Comparison of ENCODE assay signal across 13 cellular contexts in genomic region chr15:77032052-77032646, GRCh38. TPM values are rescaled to one million over a fixed set of nuclear protein-coding genes. Genes with fewer than 3 reads are reported as not detected.
DNase-seq lines count a peak whose midpoint lies in the region; ATAC-seq and TF ChIP-seq lines count a peak whose summit lies in the region.
"Had no signal": no experiment of that assay in that cellular context is flagged by ENCODE, and none has a peak within 500 bp of the region (broad histone marks: within the 10 kb centered on the region; RNA-seq: fewer than 3 reads in every experiment).

No MANE protein-coding gene starts in this region.

- POLR2A ChIA-PET in activated CD4-positive, alpha-beta memory T cell treated with anti-CD3 and anti-CD28 coated beads, Interleukin-2, amount 10 ng/mL, durations not matched to agents 7 days and 5 days (lab: Charles Lee): interaction anchor here (0.8 to 4.1 kb wide), 5 partner anchors 11 to 39 kb away, joined by 3 to 18 read pairs (median 5); partner anchors contain the start of genes PSTPIP1 and TSPAN3
- POLR2A ChIA-PET in activated CD4-positive, alpha-beta memory T cell treated with anti-CD3 and anti-CD28 coated beads for 36 hours (lab: Charles Lee): interaction anchor here (1.3 kb wide), 1 partner anchor 76 kb away, joined by 4 read pairs; no protein-coding TSS in a partner anchor

- H3K4me1 Mint-ChIP-seq in activated CD4-positive, alpha-beta memory T cell treated with anti-CD3 and anti-CD28 coated beads, Interleukin-2, amount 10 ng/mL, durations not matched to agents 7 days and 5 days: peaks cover 4% of the 10 kb centered on the region
- H3K4me1 Mint-ChIP-seq in activated CD4-positive, alpha-beta memory T cell treated with anti-CD3 and anti-CD28 coated beads for 36 hours (ENCODE audit: low read depth): no peaks in the 10 kb centered on the region
- peaks cover 31 to 59% of the 10 kb centered on the region in 2 donors for H3K4me1 Mint-ChIP-seq in stimulated activated naive B cell treated with anti-CD40 and anti-IgM and Interleukin-4, amounts not matched to agents 10 μg/mL and 1 μg/mL and 100 μg/mL, for 72 hours
- peaks cover 18% of the 10 kb centered on the region for H3K4me1 Mint-ChIP-seq in osteocyte (ENCODE audit: unreplicated experiment)

- peaks cover 91% of the 10 kb centered on the region for H3K36me3 Mint-ChIP-seq in activated CD4-positive, alpha-beta memory T cell treated with anti-CD3 and anti-CD28 coated beads, Interleukin-2, amount 10 ng/mL, durations not matched to agents 7 days and 5 days (ENCODE audit: low read depth)
- peaks cover 45% of the 10 kb centered on the region for H3K36me3 Mint-ChIP-seq in activated CD4-positive, alpha-beta memory T cell treated with anti-CD3 and anti-CD28 coated beads for 36 hours
- H3K36me3 Mint-ChIP-seq in stimulated activated naive B cell treated with anti-CD40 and anti-IgM and Interleukin-4, amounts not matched to agents 10 μg/mL and 1 μg/mL and 100 μg/mL, for 72 hours: peaks cover 24 to 51% of the 10 kb centered on the region in 2 donors
- peaks cover 6% of the 10 kb centered on the region for H3K36me3 Mint-ChIP-seq in osteocyte (ENCODE audit: unreplicated experiment)

- DNase-seq in activated CD4-positive, alpha-beta memory T cell treated with anti-CD3 and anti-CD28 coated beads, Interleukin-2, amount 10 ng/mL, durations not matched to agents 7 days and 5 days: peak; percentile 14
- no peak for DNase-seq in activated CD4-positive, alpha-beta memory T cell treated with anti-CD3 and anti-CD28 coated beads for 36 hours
- DNase-seq in activated CD8-positive, alpha-beta memory T cell treated with anti-CD3 and anti-CD28 coated beads, Interleukin-2, amount 50 U/mL, for 48 hours: peak; percentile 52
- DNase-seq in right lobe of liver: peak; percentile 20 to 54 (median 39)
- no peak for DNase-seq in stimulated activated naive B cell treated with anti-CD40 and anti-IgM and Interleukin-4, amounts not matched to agents 10 μg/mL and 1 μg/mL and 100 μg/mL, for 72 hours
- DNase-seq in globus pallidus (ENCODE audit: low spot score): no peak
- DNase-seq in glomerular visceral epithelial cell (ENCODE audit: extremely low spot score): no peak
- no peak for DNase-seq in osteocyte (ENCODE audit: extremely low spot score, unreplicated experiment)
- DNase-seq: caudate nucleus, esophagus squamous epithelium, NCI-H748 treated with DMSO at 0.1 percent for 48 hours had no signal

- H3K9me3 Mint-ChIP-seq in activated CD4-positive, alpha-beta memory T cell treated with anti-CD3 and anti-CD28 coated beads, Interleukin-2, amount 10 ng/mL, durations not matched to agents 7 days and 5 days: peaks cover 13% of the 10 kb centered on the region
- peaks cover 8% of the 10 kb centered on the region for H3K9me3 Mint-ChIP-seq in activated CD4-positive, alpha-beta memory T cell treated with anti-CD3 and anti-CD28 coated beads for 36 hours
- H3K9me3 Mint-ChIP-seq in stimulated activated naive B cell treated with anti-CD40 and anti-IgM and Interleukin-4, amounts not matched to agents 10 μg/mL and 1 μg/mL and 100 μg/mL, for 72 hours: peaks cover 0 to under 1% of the 10 kb centered on the region in 2 donors
- H3K9me3 Mint-ChIP-seq in osteocyte (ENCODE audit: unreplicated experiment): no peaks in the 10 kb centered on the region

- H3K36me3 ChIP-seq in right lobe of liver: no peaks in the 10 kb centered on the region
- H3K36me3 ChIP-seq: vagina had no signal

- intact Hi-C loops in activated CD4-positive, alpha-beta memory T cell treated with anti-CD3 and anti-CD28 coated beads for 36 hours (cut with micrococcal nuclease): no loop called here
- intact Hi-C loops in right lobe of liver (cut with DNase I): no loop called here

- CTCF ChIA-PET in activated CD4-positive, alpha-beta memory T cell treated with anti-CD3 and anti-CD28 coated beads, Interleukin-2, amount 10 ng/mL, durations not matched to agents 7 days and 5 days (lab: Charles Lee): interaction anchor here (0.8 to 1.9 kb wide), 6 partner anchors 54 to 91 kb away, joined by 3 to 9 read pairs (median 3); no protein-coding TSS in a partner anchor
- CTCF ChIA-PET in activated CD4-positive, alpha-beta memory T cell treated with anti-CD3 and anti-CD28 coated beads for 36 hours (lab: Charles Lee): interaction anchor here (0.9 to 6.2 kb wide), 6 partner anchors 9 to 511 kb away, joined by 3 to 60 read pairs (median 4); no protein-coding TSS in a partner anchor

- H3K27ac Mint-ChIP-seq in activated CD4-positive, alpha-beta memory T cell treated with anti-CD3 and anti-CD28 coated beads, Interleukin-2, amount 10 ng/mL, durations not matched to agents 7 days and 5 days: peak overlapping the region; percentile 44
- H3K27ac Mint-ChIP-seq in activated CD4-positive, alpha-beta memory T cell treated with anti-CD3 and anti-CD28 coated beads for 36 hours: no peak overlapping the region
- H3K27ac Mint-ChIP-seq in stimulated activated naive B cell treated with anti-CD40 and anti-IgM and Interleukin-4, amounts not matched to agents 10 μg/mL and 1 μg/mL and 100 μg/mL, for 72 hours: peak overlapping the region; percentile 75
- H3K27ac Mint-ChIP-seq in osteocyte (ENCODE audit: unreplicated experiment): no peak overlapping the region

- TF ChIP-seq CTCF in right lobe of liver (IDR thresholded peaks at IDR 0.05): no peak
- TF ChIP-seq CTCF in osteocyte (IDR thresholded peaks at IDR 0.05): no peak

- no peak overlapping the region for H3K4me3 ChIP-seq in right lobe of liver
- H3K4me3 ChIP-seq: esophagus squamous epithelium, vagina had no signal

- no peaks in the 10 kb centered on the region for H3K4me1 ChIP-seq in right lobe of liver

- no peaks in the 10 kb centered on the region for H3K9me3 ChIP-seq in right lobe of liver
- H3K9me3 ChIP-seq: esophagus squamous epithelium, vagina had no signal

- 30% methylated on average over 10 of the region's 22 CpGs for WGBS in right lobe of liver (ENCODE audit: insufficient coverage, low coverage, low lambda C conversion rate, missing lambda C conversion rate)

- TF ChIP-seq POLR2A in right lobe of liver (IDR thresholded peaks at IDR 0.05): no peak

- H3K27ac ChIP-seq in right lobe of liver: no peak overlapping the region
- H3K27ac ChIP-seq: esophagus squamous epithelium, vagina had no signal

- no peak for ATAC-seq in right lobe of liver
- no peak for ATAC-seq in stimulated activated naive B cell treated with anti-CD40 and anti-IgM and Interleukin-4, amounts not matched to agents 10 μg/mL and 1 μg/mL and 100 μg/mL, for 72 hours (replicated peaks)

- H3K27me3 Mint-ChIP-seq in activated CD4-positive, alpha-beta memory T cell treated with anti-CD3 and anti-CD28 coated beads, Interleukin-2, amount 10 ng/mL, durations not matched to agents 7 days and 5 days: no peaks in the 10 kb centered on the region
- H3K27me3 Mint-ChIP-seq in activated CD4-positive, alpha-beta memory T cell treated with anti-CD3 and anti-CD28 coated beads for 36 hours: no peaks in the 10 kb centered on the region
- no peaks in the 10 kb centered on the region for H3K27me3 Mint-ChIP-seq in stimulated activated naive B cell treated with anti-CD40 and anti-IgM and Interleukin-4, amounts not matched to agents 10 μg/mL and 1 μg/mL and 100 μg/mL, for 72 hours
- H3K27me3 Mint-ChIP-seq in osteocyte (ENCODE audit: unreplicated experiment): no peaks in the 10 kb centered on the region

- H3K27me3 ChIP-seq in right lobe of liver: no peaks in the 10 kb centered on the region
- H3K27me3 ChIP-seq: vagina had no signal

- no peak overlapping the region for H3K4me3 Mint-ChIP-seq in activated CD4-positive, alpha-beta memory T cell treated with anti-CD3 and anti-CD28 coated beads, Interleukin-2, amount 10 ng/mL, durations not matched to agents 7 days and 5 days
- no peak overlapping the region for H3K4me3 Mint-ChIP-seq in activated CD4-positive, alpha-beta memory T cell treated with anti-CD3 and anti-CD28 coated beads for 36 hours
- no peak overlapping the region for H3K4me3 Mint-ChIP-seq in stimulated activated naive B cell treated with anti-CD40 and anti-IgM and Interleukin-4, amounts not matched to agents 10 μg/mL and 1 μg/mL and 100 μg/mL, for 72 hours
- H3K4me3 Mint-ChIP-seq in osteocyte (ENCODE audit: unreplicated experiment): no peak overlapping the region

RNA-seq across cellular contexts. Expression of gene PSTPIP1, which starts 37.2 kb away (rescaled TPM):
- total RNA-seq in activated CD4-positive, alpha-beta memory T cell treated with anti-CD3 and anti-CD28 coated beads, Interleukin-2, amount 10 ng/mL, durations not matched to agents 7 days and 5 days: 100 to 1,000 TPM; 181 to 187 TPM
- total RNA-seq in activated CD4-positive, alpha-beta memory T cell treated with anti-CD3 and anti-CD28 coated beads for 36 hours: 100 to 1,000 TPM; 155 to 164 TPM
- total RNA-seq in right lobe of liver (1 to 10 TPM; 1.2 to 4.9 (median 2.2) TPM), osteocyte (not detected in 2 replicates)
- total RNA-seq: SK-MEL-5 had no signal

RNA-seq across cellular contexts. Expression of gene TSPAN3, which starts 38.8 kb away (rescaled TPM):
- total RNA-seq in activated CD4-positive, alpha-beta memory T cell treated with anti-CD3 and anti-CD28 coated beads, Interleukin-2, amount 10 ng/mL, durations not matched to agents 7 days and 5 days: 10 to 100 TPM; 12.4 to 13.9 TPM
- 10 to 100 TPM; 28.9 to 29.1 TPM for total RNA-seq in activated CD4-positive, alpha-beta memory T cell treated with anti-CD3 and anti-CD28 coated beads for 36 hours
- total RNA-seq in right lobe of liver (100 to 1,000 TPM in 1 of 6 experiments, 10 to 100 TPM in 5; 35.6 to 103 (median 63.2) TPM), osteocyte (262 and 296 TPM in 2 replicates)

Comparison
In these comparisons a context has a peak if more than half of its experiments do, and no peak if none do; other contexts are left out.
1. DNase-seq: peak in activated CD4-positive, alpha-beta memory T cell treated with anti-CD3 and anti-CD28 coated beads, Interleukin-2, amount 10 ng/mL, durations not matched to agents 7 days and 5 days (single experiment), activated CD8-positive, alpha-beta memory T cell treated with anti-CD3 and anti-CD28 coated beads, Interleukin-2, amount 50 U/mL, for 48 hours (single experiment) and right lobe of liver (3 of 3); none in activated CD4-positive, alpha-beta memory T cell treated with anti-CD3 and anti-CD28 coated beads for 36 hours (single experiment), stimulated activated naive B cell treated with anti-CD40 and anti-IgM and Interleukin-4, amounts not matched to agents 10 μg/mL and 1 μg/mL and 100 μg/mL, for 72 hours (single experiment), globus pallidus (single experiment), glomerular visceral epithelial cell (single experiment) and osteocyte (single experiment).
2. H3K27ac Mint-ChIP-seq: peak in activated CD4-positive, alpha-beta memory T cell treated with anti-CD3 and anti-CD28 coated beads, Interleukin-2, amount 10 ng/mL, durations not matched to agents 7 days and 5 days (single experiment) and stimulated activated naive B cell treated with anti-CD40 and anti-IgM and Interleukin-4, amounts not matched to agents 10 μg/mL and 1 μg/mL and 100 μg/mL, for 72 hours (single experiment); none in activated CD4-positive, alpha-beta memory T cell treated with anti-CD3 and anti-CD28 coated beads for 36 hours (single experiment) and osteocyte (single experiment).
3. RNA of gene PSTPIP1, which starts 37.2 kb away (total RNA-seq): 181 to 187 TPM in activated CD4-positive, alpha-beta memory T cell treated with anti-CD3 and anti-CD28 coated beads, Interleukin-2, amount 10 ng/mL, durations not matched to agents 7 days and 5 days and 155 to 164 TPM in activated CD4-positive, alpha-beta memory T cell treated with anti-CD3 and anti-CD28 coated beads for 36 hours; 1.2 to 4.9 TPM in right lobe of liver and not detected in osteocyte; every median in the first group is over 10 times any median in the second.